Comparison of ENCODE assay signal across 20 cellular contexts in the genomic region with DNA sequence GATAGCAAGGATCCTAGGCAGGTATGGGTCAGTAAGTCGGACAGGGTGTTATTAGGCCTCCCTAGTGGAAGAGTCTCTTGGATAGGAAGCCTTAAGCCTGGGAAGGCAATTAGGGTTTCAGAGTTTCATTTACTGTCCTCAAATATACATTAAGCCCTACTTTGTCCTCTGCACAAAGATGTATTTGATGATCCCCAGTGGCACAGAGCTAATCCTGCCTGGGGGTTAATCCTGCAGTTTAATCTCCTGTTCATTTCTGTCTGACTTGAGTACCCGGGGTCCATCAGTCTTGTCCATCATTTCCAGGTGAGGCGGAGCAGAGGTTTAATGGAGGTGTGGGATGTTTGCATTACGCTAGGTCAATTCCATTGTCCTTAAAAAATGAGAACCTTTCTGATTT.
DNase-seq lines count a peak whose midpoint lies in the region; ATAC-seq and TF ChIP-seq lines count a peak whose summit lies in the region.
"Had no signal": no experiment of that assay in that cellular context is flagged by ENCODE, and none has a peak within 500 bp of the region (broad histone marks: within the 10 kb centered on the region; RNA-seq: fewer than 3 reads in every experiment).

No MANE protein-coding gene starts in this region.

- POLR2A ChIA-PET in Caco-2 (lab: Charles Lee), result no interaction called here

- H3K36me3 ChIP-seq in gastroesophageal sphincter (peaks cover 0 to 5% of the 10 kb centered on the region in 2 donors), sigmoid colon (peaks cover 0 to 8% (median 0%) of the 10 kb centered on the region in 4 donors), Caco-2 (ENCODE audit: control insufficient read depth, insufficient read depth, low read length) (no peaks in the 10 kb centered on the region)
- H3K36me3 ChIP-seq: BE2C had no signal

- H3K4me1 Mint-ChIP-seq in Caco-2 (ENCODE audit: low read depth, unreplicated experiment), result no peaks in the 10 kb centered on the region

- peak; percentile 69 for DNase-seq in D341Med (ENCODE audit: low spot score)
- DNase-seq in NCI-H69 (lab: John Stamatoyannopoulos, UW), result peak; percentile 85
- DNase-seq in sigmoid colon, result no peak
- no peak for DNase-seq in Caco-2
- no peak for DNase-seq in stimulated activated CD4-positive, alpha-beta T cell treated with anti-CD3 and anti-CD28 coated beads, Interleukin-4, amount 100 ng/mL, for 1 hour
- DNase-seq: CD4-positive, alpha-beta T cell; DMS53; EL; HFFc6; MV-4-11; NCI-H1694 treated with DMSO at 0.1 percent for 48 hours; NCI-H2107; NCI-H226; NCI-H748 treated with DMSO at 0.1 percent for 48 hours; SHP77 had no signal

- no peaks in the 10 kb centered on the region for H3K27me3 ChIP-seq in gastroesophageal sphincter
- H3K27me3 ChIP-seq in sigmoid colon, result no peaks in the 10 kb centered on the region
- H3K27me3 ChIP-seq in Caco-2 (replicated peaks; ENCODE audit: control insufficient read depth, insufficient read depth, low read length), result no peaks in the 10 kb centered on the region
- H3K27me3 ChIP-seq: BE2C had no signal

- TF ChIP-seq EP300 in gastroesophageal sphincter (IDR thresholded peaks at IDR 0.05), result no peak
- TF ChIP-seq EP300 in sigmoid colon (IDR thresholded peaks at IDR 0.05), result no peak

- H3K9me3 Mint-ChIP-seq in Caco-2 (ENCODE audit: unreplicated experiment), result no peaks in the 10 kb centered on the region
- H3K9me3 Mint-ChIP-seq: CD4-positive, alpha-beta T cell; HFFc6 had no signal

- TF ChIP-seq CTCF in gastroesophageal sphincter (IDR thresholded peaks at IDR 0.05) (no peak), sigmoid colon (IDR thresholded peaks at IDR 0.05) (no peak), Caco-2 (IDR thresholded peaks at IDR 0.05; ENCODE audit: insufficient read depth in 1 of 2, low read depth in 1 of 2, low read length in 1 of 2, severe bottlenecking in 1 of 2, unreplicated experiment in 1 of 2) (no peak)

- H3K36me3 Mint-ChIP-seq in Caco-2 (ENCODE audit: insufficient read depth, unreplicated experiment), result no peaks in the 10 kb centered on the region

- H3K9me3 ChIP-seq in gastroesophageal sphincter, result no peaks in the 10 kb centered on the region
- no peaks in the 10 kb centered on the region for H3K9me3 ChIP-seq in sigmoid colon
- no peaks in the 10 kb centered on the region for H3K9me3 ChIP-seq in Caco-2
- H3K9me3 ChIP-seq: BE2C had no signal

- no peak overlapping the region for H3K27ac Mint-ChIP-seq in Caco-2 (ENCODE audit: unreplicated experiment)
- H3K27ac Mint-ChIP-seq: CD4-positive, alpha-beta T cell; HFFc6 had no signal

- ATAC-seq in gastroesophageal sphincter, result no peak
- ATAC-seq in HG03521 (IDR thresholded peaks at IDR 0.05; ENCODE audit: unreplicated experiment), result no peak

- TF ChIP-seq POLR2A in gastroesophageal sphincter (IDR thresholded peaks at IDR 0.05) (no peak), sigmoid colon (IDR thresholded peaks at IDR 0.05) (no peak)

- 87 to 100% methylated on average over 1 to 3 of the region's 4 CpGs for WGBS in gastroesophageal sphincter (ENCODE audit: low coverage in 1 of 2), 2 donors
- 94% methylated on average over 4 of the region's 4 CpGs for WGBS in sigmoid colon, 2 donors

- intact Hi-C loops in sigmoid colon (cut with DNase I), result no loop called here
- intact Hi-C loops in Caco-2 (cut with micrococcal nuclease; ENCODE audit: unreplicated experiment), result no loop called here

- no peaks in the 10 kb centered on the region for H3K27me3 Mint-ChIP-seq in Caco-2 (ENCODE audit: insufficient read depth, unreplicated experiment)
- H3K27me3 Mint-ChIP-seq: CD4-positive, alpha-beta T cell had no signal

- CTCF ChIA-PET in Caco-2 (lab: Charles Lee), result no interaction called here

- H3K4me3 ChIP-seq in gastroesophageal sphincter (no peak overlapping the region), sigmoid colon (no peak overlapping the region), Caco-2 (ENCODE audit: low read depth, low read length) (no peak overlapping the region)
- H3K4me3 ChIP-seq: SK-N-MC had no signal

- BruUV-seq in Caco-2 (replicated peaks; lab: Mats Ljungman, UMichigan), result no TSS peak

- H3K27ac ChIP-seq in gastroesophageal sphincter, result peak overlapping the region in 3 of 4 donors; percentile 56 to 71 (median 62)
- peak overlapping the region in 3 of 4 donors; percentile 75 to 85 (median 82) for H3K27ac ChIP-seq in sigmoid colon
- H3K27ac ChIP-seq: KMS-11, SK-N-MC had no signal

- H3K4me3 Mint-ChIP-seq in Caco-2 (ENCODE audit: unreplicated experiment), result no peak overlapping the region
- H3K4me3 Mint-ChIP-seq: CD4-positive, alpha-beta T cell; HFFc6 had no signal

- H3K4me1 ChIP-seq in gastroesophageal sphincter (peaks cover 0 to 70% (median 8%) of the 10 kb centered on the region in 3 donors), sigmoid colon (peaks cover 0 to 87% (median 53%) of the 10 kb centered on the region in 4 donors), Caco-2 (no peaks in the 10 kb centered on the region)

Comparison
In these comparisons a context has a peak if more than half of its experiments do, and no peak if none do; other contexts are left out.
1. DNase-seq: peak in D341Med (single experiment) and NCI-H69 (single experiment); none in sigmoid colon (single experiment), Caco-2 (0 of 2) and stimulated activated CD4-positive, alpha-beta T cell treated with anti-CD3 and anti-CD28 coated beads, Interleukin-4, amount 100 ng/mL, for 1 hour (single experiment).